ENCODE assay signal across 1 cellular context in genomic region chr5:141604318-141604717, GRCh38.
TF ChIP-seq lines count a peak whose summit lies in the region.

No MANE protein-coding gene starts in this region.

TF ChIP-seq in WTC11, 78 proteins besides CTCF, POLR2A, EP300 and RAD21 (continued from another document):
- TF ChIP-seq ATF6 (CRISPR knock-in tag; IDR thresholded peaks at IDR 0.05) (no peak), ATF1 (CRISPR knock-in tag; IDR thresholded peaks at IDR 0.05) (no peak), ZNF232 (CRISPR knock-in tag; IDR thresholded peaks at IDR 0.05) (no peak), SOX15 (CRISPR knock-in tag; IDR thresholded peaks at IDR 0.05) (no peak), CREB1 (CRISPR knock-in tag; IDR thresholded peaks at IDR 0.05) (no peak), CBFB (CRISPR knock-in tag; IDR thresholded peaks at IDR 0.05; ENCODE audit: low read depth) (no peak), NFATC4 (CRISPR knock-in tag; IDR thresholded peaks at IDR 0.05) (no peak), ZMAT4 (CRISPR knock-in tag; IDR thresholded peaks at IDR 0.05) (no peak), IRF1 (CRISPR knock-in tag; IDR thresholded peaks at IDR 0.05) (no peak), ZNF416 (CRISPR knock-in tag; IDR thresholded peaks at IDR 0.05) (no peak)
